In genomic region chr7:30887464-30887872, GRCh38 we compare ENCODE assay signal across 16 cellular contexts. TPM values are rescaled to one million over a fixed set of nuclear protein-coding genes. Genes with fewer than 3 reads are reported as not detected.
DNase-seq lines count a peak whose midpoint lies in the region; ATAC-seq and TF ChIP-seq lines count a peak whose summit lies in the region.
"Had no signal": no experiment of that assay in that cellular context is flagged by ENCODE, and none has a peak within 500 bp of the region (broad histone marks: within the 10 kb centered on the region; RNA-seq: fewer than 3 reads in every experiment).

No MANE protein-coding gene starts in this region.

- TF ChIP-seq CTCF in epithelial cell of esophagus (IDR thresholded peaks at IDR 0.05; ENCODE audit: insufficient read depth, low read depth, low read length, missing control alignments) (no peak), neural crest cell (conservative IDR thresholded peaks at IDR 0.05) (no peak)

- H3K4me3 ChIP-seq in epithelial cell of esophagus (ENCODE audit: low read length), result no peak overlapping the region
- H3K4me3 ChIP-seq: colonic mucosa had no signal

- ATAC-seq in HG02970 (IDR thresholded peaks at IDR 0.05; ENCODE audit: low FRiP score, unreplicated experiment), result no peak
- no peak for ATAC-seq in HG02588 (IDR thresholded peaks at IDR 0.05; ENCODE audit: unreplicated experiment)
- ATAC-seq: activated T-helper 17 cell treated with anti-CD3 and anti-CD28 coated beads, Interleukin-2, amount 50 U/mL, for 72 hours had no signal

- no peaks in the 10 kb centered on the region for H3K36me3 Mint-ChIP-seq in neural crest cell (ENCODE audit: low read depth)

- no peaks in the 10 kb centered on the region for H3K27me3 Mint-ChIP-seq in neural crest cell (ENCODE audit: low read depth)

- DNase-seq in DMS 273 (lab: John Stamatoyannopoulos, UW; ENCODE audit: unreplicated experiment) (peak; percentile 89), NCI-H2107 (lab: John Stamatoyannopoulos, UW) (peak; percentile 33), epithelial cell of esophagus (ENCODE audit: low read depth) (peak; percentile 27), neural crest cell (ENCODE audit: low read depth, low spot score) (no peak), medulla oblongata (ENCODE audit: extremely low spot score) (no peak), AG20443 (ENCODE audit: low spot score) (no peak)
- DNase-seq: activated CD4-positive, CD25-positive, alpha-beta regulatory T cell; AML-193; colonic mucosa; NCI-H187; NK-92 treated with Interleukin-12 subunit alpha and Interleukin-12 subunit beta, amount 100 ng/mL, for 24 hours had no signal

- H3K4me3 Mint-ChIP-seq in neural crest cell, result no peak overlapping the region
- H3K4me3 Mint-ChIP-seq: activated T-helper 17 cell treated with anti-CD3 and anti-CD28 coated beads, Interleukin-2, amount 50 U/mL, for 72 hours; T-helper 1 cell treated with Interleukin-12 subunit alpha and Interleukin-12 subunit beta and Interleukin-4 antibody, amounts not matched to agents 30 μg/mL and 1 μg/mL, for 36 hours had no signal

- peak overlapping the region; percentile 43 for H3K27ac Mint-ChIP-seq in neural crest cell (ENCODE audit: unreplicated experiment)
- H3K27ac Mint-ChIP-seq: activated T-helper 17 cell treated with anti-CD3 and anti-CD28 coated beads, Interleukin-2, amount 50 U/mL, for 72 hours; progenitor cell of endocrine pancreas; T-helper 1 cell treated with Interleukin-12 subunit alpha and Interleukin-12 subunit beta and Interleukin-4 antibody, amounts not matched to agents 30 μg/mL and 1 μg/mL, for 36 hours had no signal

- no peaks in the 10 kb centered on the region for H3K4me1 Mint-ChIP-seq in neural crest cell
- H3K4me1 Mint-ChIP-seq: activated T-helper 17 cell treated with anti-CD3 and anti-CD28 coated beads, Interleukin-2, amount 50 U/mL, for 72 hours had no signal

- no peaks in the 10 kb centered on the region for H3K9me3 Mint-ChIP-seq in neural crest cell
- H3K9me3 Mint-ChIP-seq: T-helper 1 cell treated with Interleukin-12 subunit alpha and Interleukin-12 subunit beta and Interleukin-4 antibody, amounts not matched to agents 30 μg/mL and 1 μg/mL, for 36 hours had no signal

RNA-seq across cellular contexts. Expression of gene AQP1, which starts 24.2 kb away (rescaled TPM):
- total RNA-seq in neural crest cell, result 0.48 and 1.4 TPM in 2 replicates

Comparison
In these comparisons a context has a peak if more than half of its experiments do, and no peak if none do; other contexts are left out.
1. DNase-seq: peak in DMS 273 (single experiment), NCI-H2107 (single experiment) and epithelial cell of esophagus (single experiment); none in neural crest cell (single experiment), medulla oblongata (single experiment) and AG20443 (single experiment).